ENCODE assay signal across 15 cellular contexts in genomic region chr1:227764019-227764391, GRCh38.
DNase-seq lines count a peak whose midpoint lies in the region; ATAC-seq, FAIRE-seq and TF ChIP-seq lines count a peak whose summit lies in the region.
"Had no signal": no experiment of that assay in that cellular context is flagged by ENCODE, and none has a peak within 500 bp of the region (broad histone marks: within the 10 kb centered on the region; RNA-seq: fewer than 3 reads in every experiment).

No MANE protein-coding gene starts in this region.

- peaks cover 86% of the 10 kb centered on the region for H3K4me1 Mint-ChIP-seq in activated T-cell treated with anti-CD3 and anti-CD28 coated beads, Interleukin-2, amount 50 U/mL, for 24 hours (ENCODE audit: low read depth)

- no peaks in the 10 kb centered on the region for H3K27me3 Mint-ChIP-seq in activated T-cell treated with anti-CD3 and anti-CD28 coated beads, Interleukin-2, amount 50 U/mL, for 24 hours

- FAIRE-seq in urothelium cell line (lab: Jason Lieb, UNC), result no peak
- FAIRE-seq: endothelial cell of umbilical vein, GM12891 had no signal

- H3K27me3 ChIP-seq in tibial artery, result no peaks in the 10 kb centered on the region
- H3K27me3 ChIP-seq: neutrophil, suprapubic skin had no signal

- CTCF ChIA-PET in RWPE1 (lab: Yijun Ruan, JAX), result interaction anchor here (0.6 to 2.7 kb wide), 3 partner anchors 24 to 39 kb away, joined by 3 to 21 read pairs (median 5); no protein-coding TSS in a partner anchor

- no peak overlapping the region for H3K4me3 Mint-ChIP-seq in activated T-cell treated with anti-CD3 and anti-CD28 coated beads, Interleukin-2, amount 50 U/mL, for 24 hours

- peaks cover 34 to 85% (median 51%) of the 10 kb centered on the region in 3 donors for H3K36me3 ChIP-seq in tibial artery

- POLR2A ChIA-PET in RWPE1 (lab: Yijun Ruan, JAX; ENCODE audit: low non-redundant PET), result no interaction called here

- ATAC-seq in HG03520 (IDR thresholded peaks at IDR 0.05; ENCODE audit: unreplicated experiment), result no peak

- TF ChIP-seq CTCF in RWPE1 (conservative IDR thresholded peaks at IDR 0.05; ENCODE audit: low read depth) (no peak), tibial artery (IDR thresholded peaks at IDR 0.05) (no peak)

- H3K9me3 Mint-ChIP-seq in activated T-cell treated with anti-CD3 and anti-CD28 coated beads, Interleukin-2, amount 50 U/mL, for 24 hours, result no peaks in the 10 kb centered on the region

- H3K36me3 Mint-ChIP-seq in activated T-cell treated with anti-CD3 and anti-CD28 coated beads, Interleukin-2, amount 50 U/mL, for 24 hours (ENCODE audit: low read depth), result peaks cover 77% of the 10 kb centered on the region

- H3K9me3 ChIP-seq in tibial artery, result no peaks in the 10 kb centered on the region
- H3K9me3 ChIP-seq: neutrophil, suprapubic skin had no signal

- no peak overlapping the region for H3K4me3 ChIP-seq in tibial artery
- H3K4me3 ChIP-seq: suprapubic skin had no signal

- intact Hi-C loops in tibial artery (cut with DNase I; ENCODE audit: low total_unique reads), result loop anchor here (5.0 to 10.0 kb wide), 2 partner anchors 183 to 321 kb away; partner anchors contain the start of genes ARF1 and WNT9A

- peak overlapping the region; percentile 35 for H3K27ac Mint-ChIP-seq in activated T-cell treated with anti-CD3 and anti-CD28 coated beads, Interleukin-2, amount 50 U/mL, for 24 hours

- peaks cover 0 to 16% (median 6%) of the 10 kb centered on the region in 4 donors for H3K4me1 ChIP-seq in tibial artery

- DNase-seq in activated T-cell treated with anti-CD3 and anti-CD28 coated beads, Interleukin-2, amount 50 U/mL, for 24 hours, result no peak
- no peak for DNase-seq in activated T-cell treated with anti-CD3 and anti-CD28 coated beads, Interleukin-2, amount 50 U/mL, for 48 hours
- DNase-seq in RWPE1 (ENCODE audit: low spot score) (peak; percentile 90), fibroblast of peridontal ligament (ENCODE audit: extremely low read depth) (peak; percentile 35), urothelium cell line (ENCODE audit: low spot score) (peak; percentile 25), NAMALWA (ENCODE audit: low spot score) (no peak), tibial artery (no peak)
- DNase-seq: C1 segment of cervical spinal cord; NCI-H446 treated with DMSO at 0.1 percent for 48 hours; stimulated activated CD4-positive, alpha-beta T cell treated with anti-CD3 and anti-CD28 coated beads, Interleukin-4, amount 100 ng/mL, for 1 hour had no signal

- H3K27ac ChIP-seq in RWPE1 (peak overlapping the region; percentile 85), tibial artery (no peak overlapping the region)
- H3K27ac ChIP-seq: neutrophil, suprapubic skin had no signal

Comparison
In these comparisons a context has a peak if more than half of its experiments do, and no peak if none do; other contexts are left out.
1. DNase-seq: peak in RWPE1 (single experiment), fibroblast of peridontal ligament (single experiment) and urothelium cell line (single experiment); none in activated T-cell treated with anti-CD3 and anti-CD28 coated beads, Interleukin-2, amount 50 U/mL, for 24 hours (single experiment), activated T-cell treated with anti-CD3 and anti-CD28 coated beads, Interleukin-2, amount 50 U/mL, for 48 hours (0 of 2), NAMALWA (single experiment) and tibial artery (0 of 2).